ENCODE assay signal across 19 cellular contexts in genomic region chr2:10392100-10392499, GRCh38.
"Had no signal": no experiment of that assay in that cellular context is flagged by ENCODE, and none has a peak within 500 bp of the region (broad histone marks: within the 10 kb centered on the region; RNA-seq: fewer than 3 reads in every experiment).

No MANE protein-coding gene starts in this region.

- H3K4me3 Mint-ChIP-seq: activated CD4-positive, alpha-beta memory T cell treated with anti-CD3 and anti-CD28 coated beads, Interleukin-2, amount 10 ng/mL, durations not matched to agents 7 days and 5 days; activated naive CD8-positive, alpha-beta T cell treated with anti-CD3 and anti-CD28 coated beads for 36 hours; activated T-cell treated with anti-CD3 and anti-CD28 coated beads, Interleukin-2, amount 50 U/mL, for 4 hours; neural progenitor cell; stimulated activated naive CD8-positive, alpha-beta T cell treated with anti-CD3 and anti-CD28 coated beads, Interleukin-15, Interleukin-2, amounts not matched to agents 100 ng/mL and 50 ng/mL, for 24 hours had no signal

- H3K9me3 Mint-ChIP-seq: activated CD4-positive, alpha-beta memory T cell treated with anti-CD3 and anti-CD28 coated beads, Interleukin-2, amount 10 ng/mL, durations not matched to agents 7 days and 5 days; activated naive CD8-positive, alpha-beta T cell treated with anti-CD3 and anti-CD28 coated beads for 36 hours; activated T-cell treated with anti-CD3 and anti-CD28 coated beads, Interleukin-2, amount 50 U/mL, for 4 hours; neural progenitor cell; stimulated activated naive CD8-positive, alpha-beta T cell treated with anti-CD3 and anti-CD28 coated beads, Interleukin-15, Interleukin-2, amounts not matched to agents 100 ng/mL and 50 ng/mL, for 24 hours had no signal

- H3K4me3 ChIP-seq: body of pancreas, gastrocnemius medialis, neural progenitor cell, tibial nerve had no signal

- H3K4me1 ChIP-seq: neural progenitor cell had no signal

- ATAC-seq: activated T-cell treated with anti-CD3 and anti-CD28 coated beads, Interleukin-2, amount 50 U/mL, for 4 hours; body of pancreas; gastrocnemius medialis had no signal

- H3K27ac Mint-ChIP-seq: activated CD4-positive, alpha-beta memory T cell treated with anti-CD3 and anti-CD28 coated beads, Interleukin-2, amount 10 ng/mL, durations not matched to agents 7 days and 5 days; activated naive CD8-positive, alpha-beta T cell treated with anti-CD3 and anti-CD28 coated beads for 36 hours; neural progenitor cell; stimulated activated naive CD8-positive, alpha-beta T cell treated with anti-CD3 and anti-CD28 coated beads, Interleukin-15, Interleukin-2, amounts not matched to agents 100 ng/mL and 50 ng/mL, for 24 hours had no signal

- H3K36me3 Mint-ChIP-seq: neural progenitor cell had no signal

- DNase-seq: activated CD4-positive, alpha-beta memory T cell treated with anti-CD3 and anti-CD28 coated beads, Interleukin-2, amount 10 ng/mL, durations not matched to agents 7 days and 5 days; activated CD4-positive, alpha-beta T cell treated with anti-CD3 and anti-CD28 coated beads for 48 hours; activated gamma-delta T cell; activated naive CD8-positive, alpha-beta T cell treated with anti-CD3 and anti-CD28 coated beads for 36 hours; activated T-cell treated with anti-CD3 and anti-CD28 coated beads, Interleukin-2, amount 50 U/mL, for 4 hours; amygdala; body of pancreas; central memory CD4-positive, alpha-beta T cell; gastrocnemius medialis; head of caudate nucleus; kidney; stimulated activated CD4-positive, alpha-beta T cell treated with anti-CD3 and anti-CD28 coated beads, Interleukin-12 subunit alpha, Interleukin-12 subunit beta, amount 100 ng/mL, for 4 hours; stimulated activated CD4-positive, alpha-beta T cell treated with anti-CD3 and anti-CD28 coated beads, Interleukin-1b, Interleukin-23, amount 100 ng/mL, for 48 hours; stimulated activated CD8-positive, alpha-beta memory T cell treated with anti-CD3 and anti-CD28 coated beads, Interleukin-4, amount 100 ng/mL, for 48 hours; T-helper 2 cell had no signal

- H3K27ac ChIP-seq: body of pancreas, neural progenitor cell, tibial nerve had no signal

- H3K9me3 ChIP-seq: body of pancreas, gastrocnemius medialis, tibial nerve had no signal

- H3K36me3 ChIP-seq: gastrocnemius medialis, neural progenitor cell, tibial nerve had no signal

- H3K27me3 ChIP-seq: body of pancreas, gastrocnemius medialis, neural progenitor cell, tibial nerve had no signal

- H3K27me3 Mint-ChIP-seq: activated CD4-positive, alpha-beta memory T cell treated with anti-CD3 and anti-CD28 coated beads, Interleukin-2, amount 10 ng/mL, durations not matched to agents 7 days and 5 days; activated naive CD8-positive, alpha-beta T cell treated with anti-CD3 and anti-CD28 coated beads for 36 hours; progenitor cell of endocrine pancreas; stimulated activated naive CD8-positive, alpha-beta T cell treated with anti-CD3 and anti-CD28 coated beads, Interleukin-15, Interleukin-2, amounts not matched to agents 100 ng/mL and 50 ng/mL, for 24 hours had no signal
